Comparison of ENCODE assay signal across 29 cellular contexts in the genomic region with DNA sequence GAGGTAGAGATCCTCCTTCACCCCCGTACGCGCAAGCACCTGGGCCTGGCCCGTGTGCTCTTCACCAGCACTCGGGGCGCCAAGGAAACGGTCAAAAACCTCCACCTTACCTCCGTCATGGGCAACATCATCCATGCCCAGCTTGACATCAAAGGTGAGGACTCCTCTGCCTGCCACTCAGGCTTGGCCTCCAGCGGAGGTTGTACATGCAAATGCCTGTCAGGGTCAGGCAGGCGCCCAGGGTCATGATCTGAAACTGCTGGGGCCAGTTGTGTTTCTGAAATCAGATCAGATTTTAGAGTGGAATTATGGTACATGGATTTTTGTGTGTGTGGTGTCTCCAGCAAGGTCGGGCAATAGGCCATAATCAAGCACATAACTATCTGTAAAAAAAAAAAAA.
"Had no signal": no experiment of that assay in that cellular context is flagged by ENCODE, and none has a peak within 500 bp of the region (broad histone marks: within the 10 kb centered on the region; RNA-seq: fewer than 3 reads in every experiment).

No MANE protein-coding gene starts in this region.

- H3K4me3 Mint-ChIP-seq: activated CD4-positive, alpha-beta memory T cell treated with anti-CD3 and anti-CD28 coated beads, Interleukin-2, amount 10 ng/mL, durations not matched to agents 7 days and 5 days; activated CD4-positive, alpha-beta T cell treated with anti-CD3 and anti-CD28 coated beads, Interleukin-2, amount 10 ng/mL, durations not matched to agents 7 days and 5 days; activated naive CD4-positive, alpha-beta T cell treated with anti-CD3 and anti-CD28 coated beads, Interleukin-2, amount 10 ng/mL, durations not matched to agents 7 days and 5 days; activated naive CD8-positive, alpha-beta T cell treated with anti-CD3 and anti-CD28 coated beads, Interleukin-2, amount 10 ng/mL, durations not matched to agents 7 days and 5 days; activated T-cell treated with anti-CD3 and anti-CD28 coated beads, Interleukin-2, amount 50 U/mL, for 4 hours; endodermal cell had no signal

- H3K4me3 ChIP-seq: ascending aorta, breast epithelium, cardiac muscle cell, colonic mucosa, esophagus squamous epithelium, gastroesophageal sphincter, heart right ventricle had no signal

- DNase-seq: activated CD4-positive, alpha-beta memory T cell treated with anti-CD3 and anti-CD28 coated beads, Interleukin-2, amount 10 ng/mL, durations not matched to agents 7 days and 5 days; activated CD4-positive, alpha-beta T cell treated with anti-CD3 and anti-CD28 coated beads for 4 hours; activated CD4-positive, alpha-beta T cell treated with anti-CD3 and anti-CD28 coated beads, Interleukin-2, amount 10 ng/mL, durations not matched to agents 7 days and 5 days; activated CD4-positive, alpha-beta T cell treated with anti-CD3 and anti-CD28 coated beads, Interleukin-2, amount 50 U/mL, for 4 hours; activated CD4-positive, CD25-positive, alpha-beta regulatory T cell; activated CD4-positive, CD25-positive, alpha-beta regulatory T cell treated with anti-CD3 and anti-CD28 coated beads, Interleukin-2, amount 50 U/mL, for 72 hours; activated CD8-positive, alpha-beta memory T cell treated with anti-CD3 and anti-CD28 coated beads, Interleukin-2, amount 50 U/mL, for 48 hours; activated effector memory CD4-positive, alpha-beta T cell treated with anti-CD3 and anti-CD28 coated beads, Interleukin-2, amount 50 U/mL, for 16 hours; activated naive CD4-positive, alpha-beta T cell treated with anti-CD3 and anti-CD28 coated beads, Interleukin-2, amount 10 ng/mL, durations not matched to agents 7 days and 5 days; activated naive CD8-positive, alpha-beta T cell treated with anti-CD3 and anti-CD28 coated beads, Interleukin-2, amount 10 ng/mL, durations not matched to agents 7 days and 5 days; activated T-cell treated with anti-CD3 and anti-CD28 coated beads for 4 hours; activated T-cell treated with anti-CD3 and anti-CD28 coated beads, Interleukin-2, amount 50 U/mL, for 4 hours; central memory CD4-positive, alpha-beta T cell; cerebellar nuclear complex; colonic mucosa; effector memory CD4-positive, alpha-beta T cell; endodermal cell; esophagus squamous epithelium; foreskin melanocyte; heart right ventricle; T-helper 2 cell had no signal

- H3K9me3 ChIP-seq: ascending aorta, breast epithelium, colonic mucosa, esophagus squamous epithelium, gastroesophageal sphincter, heart right ventricle had no signal

- H3K27me3 Mint-ChIP-seq: activated CD4-positive, alpha-beta memory T cell treated with anti-CD3 and anti-CD28 coated beads, Interleukin-2, amount 10 ng/mL, durations not matched to agents 7 days and 5 days; activated CD4-positive, alpha-beta T cell treated with anti-CD3 and anti-CD28 coated beads, Interleukin-2, amount 10 ng/mL, durations not matched to agents 7 days and 5 days; activated naive CD4-positive, alpha-beta T cell treated with anti-CD3 and anti-CD28 coated beads, Interleukin-2, amount 10 ng/mL, durations not matched to agents 7 days and 5 days; activated naive CD8-positive, alpha-beta T cell treated with anti-CD3 and anti-CD28 coated beads, Interleukin-2, amount 10 ng/mL, durations not matched to agents 7 days and 5 days had no signal

- H3K9me3 Mint-ChIP-seq: activated CD4-positive, alpha-beta memory T cell treated with anti-CD3 and anti-CD28 coated beads, Interleukin-2, amount 10 ng/mL, durations not matched to agents 7 days and 5 days; activated CD4-positive, alpha-beta T cell treated with anti-CD3 and anti-CD28 coated beads, Interleukin-2, amount 10 ng/mL, durations not matched to agents 7 days and 5 days; activated naive CD4-positive, alpha-beta T cell treated with anti-CD3 and anti-CD28 coated beads, Interleukin-2, amount 10 ng/mL, durations not matched to agents 7 days and 5 days; activated naive CD4-positive, alpha-beta T cell treated with anti-CD3 and anti-CD28 coated beads, Interleukin-2, amount 50 U/mL, for 72 hours; activated naive CD8-positive, alpha-beta T cell treated with anti-CD3 and anti-CD28 coated beads, Interleukin-2, amount 10 ng/mL, durations not matched to agents 7 days and 5 days; activated T-cell treated with anti-CD3 and anti-CD28 coated beads, Interleukin-2, amount 50 U/mL, for 4 hours; activated T-helper 2 cell treated with anti-CD3 and anti-CD28 coated beads, Interferon-gamma antibody, Interleukin-2, Interleukin-4, amounts not matched to agents 10 μg/mL and 5 μg/mL and 100 μg/mL, durations not matched to agents 14 hours and 24 hours and 36 hours; brain; endodermal cell had no signal

- H3K27ac Mint-ChIP-seq: activated CD4-positive, alpha-beta memory T cell treated with anti-CD3 and anti-CD28 coated beads, Interleukin-2, amount 10 ng/mL, durations not matched to agents 7 days and 5 days; activated CD4-positive, alpha-beta T cell treated with anti-CD3 and anti-CD28 coated beads, Interleukin-2, amount 10 ng/mL, durations not matched to agents 7 days and 5 days; activated naive CD4-positive, alpha-beta T cell treated with anti-CD3 and anti-CD28 coated beads, Interleukin-2, amount 10 ng/mL, durations not matched to agents 7 days and 5 days; activated naive CD4-positive, alpha-beta T cell treated with anti-CD3 and anti-CD28 coated beads, Interleukin-2, amount 50 U/mL, for 72 hours; activated naive CD8-positive, alpha-beta T cell treated with anti-CD3 and anti-CD28 coated beads, Interleukin-2, amount 10 ng/mL, durations not matched to agents 7 days and 5 days; activated T-helper 2 cell treated with anti-CD3 and anti-CD28 coated beads, Interferon-gamma antibody, Interleukin-2, Interleukin-4, amounts not matched to agents 10 μg/mL and 5 μg/mL and 100 μg/mL, durations not matched to agents 14 hours and 24 hours and 36 hours; brain; endodermal cell had no signal

- ATAC-seq: activated naive CD4-positive, alpha-beta T cell treated with anti-CD3 and anti-CD28 coated beads, Interleukin-2, amount 50 U/mL, for 72 hours; activated T-cell treated with anti-CD3 and anti-CD28 coated beads, Interleukin-2, amount 50 U/mL, for 4 hours; gastroesophageal sphincter; heart right ventricle had no signal

- H3K27me3 ChIP-seq: ascending aorta, breast epithelium, cardiac muscle cell, colonic mucosa, esophagus squamous epithelium, gastroesophageal sphincter, heart right ventricle had no signal

- H3K27ac ChIP-seq: ascending aorta, breast epithelium, cardiac muscle cell, colonic mucosa, epithelial cell of prostate, esophagus squamous epithelium, gastroesophageal sphincter, heart right ventricle had no signal
